In the genomic region with DNA sequence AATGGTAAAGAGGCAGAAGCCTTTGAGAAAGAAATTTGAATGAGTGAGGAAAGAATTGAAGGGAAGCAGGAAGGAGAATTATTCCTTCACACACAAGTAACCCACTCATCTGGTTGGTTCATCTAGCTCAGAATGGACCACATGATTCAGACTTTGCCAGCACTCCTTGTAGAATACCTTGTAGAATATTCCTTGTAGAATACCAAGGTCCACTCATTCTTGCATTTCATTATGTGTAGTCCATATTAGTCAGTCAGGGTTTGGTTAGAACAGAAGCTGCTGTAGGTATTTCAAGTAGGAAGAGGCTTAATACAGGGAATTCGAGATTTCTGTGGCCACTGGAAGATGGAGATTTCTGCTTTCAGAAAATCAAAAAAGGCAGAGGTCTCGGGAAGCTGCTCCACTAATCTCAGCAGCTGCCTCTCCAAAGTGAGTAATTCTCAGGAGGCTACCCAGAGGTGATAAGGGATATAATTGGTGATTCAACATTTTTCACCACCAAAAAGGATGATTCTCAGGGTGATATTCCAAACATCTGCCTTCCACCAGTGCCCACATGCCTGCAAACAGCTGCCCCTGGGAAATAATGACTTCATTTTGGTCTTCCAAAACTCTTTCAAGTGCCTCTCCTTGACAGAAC, we compare ENCODE assay signal across 23 cellular contexts.
DNase-seq lines count a peak whose midpoint lies in the region; ATAC-seq and TF ChIP-seq lines count a peak whose summit lies in the region.
"Had no signal": no experiment of that assay in that cellular context is flagged by ENCODE, and none has a peak within 500 bp of the region (broad histone marks: within the 10 kb centered on the region; RNA-seq: fewer than 3 reads in every experiment).

No MANE protein-coding gene starts in this region.

- dilution Hi-C loops in mammary epithelial cell (cut with HindIII; ENCODE audit: low sequenced_read_pairs): no loop called here

- H3K14ac ChIP-seq in trophoblast cell (ENCODE audit: low read length): no peak overlapping the region

- in situ Hi-C loops in mammary epithelial cell (cut with MboI; ENCODE audit: low sequenced_read_pairs in 2 of 2): no loop called here

- no peaks in the 10 kb centered on the region for H3K9me3 Mint-ChIP-seq in MCF 10A (ENCODE audit: unreplicated experiment)
- H3K9me3 Mint-ChIP-seq: CD4-positive, alpha-beta T cell; GM23338 had no signal

- H2BK12ac ChIP-seq in trophoblast cell (ENCODE audit: low read length): no peak overlapping the region

- no peak overlapping the region for H4K8ac ChIP-seq in trophoblast cell (ENCODE audit: low read depth, low read length)

- no peak overlapping the region for H3K27ac ChIP-seq in mammary epithelial cell (ENCODE audit: insufficient read depth, low read depth, low read length)
- no peak overlapping the region for H3K27ac ChIP-seq in SJCRH30
- H3K27ac ChIP-seq in trophoblast cell (ENCODE audit: low read depth, low read length): no peak overlapping the region
- H3K27ac ChIP-seq: 22Rv1, BLaER1 had no signal

- no peaks in the 10 kb centered on the region for H3K9me3 ChIP-seq in mammary epithelial cell (replicated peaks; ENCODE audit: insufficient read depth, low read length)
- no peaks in the 10 kb centered on the region for H3K9me3 ChIP-seq in SJCRH30 (replicated peaks)
- H3K9me3 ChIP-seq in trophoblast cell (ENCODE audit: insufficient read depth, low read depth, low read length): no peaks in the 10 kb centered on the region
- H3K9me3 ChIP-seq: BLaER1, HAP-1 had no signal

- H3K4me2 ChIP-seq in mammary epithelial cell (ENCODE audit: insufficient read depth, low read depth, low read length): no peak overlapping the region
- no peak overlapping the region for H3K4me2 ChIP-seq in trophoblast cell (ENCODE audit: low read length)
- H3K4me2 ChIP-seq: BLaER1, GM23338 had no signal

- H2BK5ac ChIP-seq in trophoblast cell (ENCODE audit: low read depth, low read length, poor library complexity): no peak overlapping the region

- no peak overlapping the region for H3K4ac ChIP-seq in trophoblast cell (ENCODE audit: low read depth, low read length)

- no peak overlapping the region for H4K12ac ChIP-seq in trophoblast cell (ENCODE audit: low read depth, low read length)

- no peaks in the 10 kb centered on the region for H4K20me1 ChIP-seq in mammary epithelial cell (ENCODE audit: insufficient read depth, low read length)
- H4K20me1 ChIP-seq: BLaER1 had no signal

- H3K4me1 ChIP-seq in mammary epithelial cell (ENCODE audit: insufficient read depth, low read length) (no peaks in the 10 kb centered on the region), SJCRH30 (peaks cover 9% of the 10 kb centered on the region), trophoblast cell (ENCODE audit: control insufficient read depth in 1 of 2, insufficient read depth in 2 of 2, low read length in 2 of 2) (peaks cover 4 to 11% of the 10 kb centered on the region in 2 experiments)
- H3K4me1 ChIP-seq: BLaER1, HAP-1 had no signal

- H3K36me3 ChIP-seq in mammary epithelial cell (ENCODE audit: insufficient read depth, low read length) (no peaks in the 10 kb centered on the region), SJCRH30 (no peaks in the 10 kb centered on the region), trophoblast cell (ENCODE audit: control insufficient read depth in 1 of 2, insufficient read depth in 2 of 2, low read length in 2 of 2) (no peaks in the 10 kb centered on the region)
- H3K36me3 ChIP-seq: BLaER1, HAP-1 had no signal

- H3K4me1 Mint-ChIP-seq in MCF 10A (ENCODE audit: insufficient read depth, unreplicated experiment): no peaks in the 10 kb centered on the region

- no peak overlapping the region for H4K91ac ChIP-seq in trophoblast cell (ENCODE audit: low read depth, low read length)

- WGBS in mammary epithelial cell (ENCODE audit: low coverage, missing lambda C conversion rate): 50% methylated on average over 2 of the region's 2 CpGs
- no CpG with 5 or more reads among the region's 2 CpGs for WGBS in trophoblast cell (ENCODE audit: extremely low coverage, insufficient coverage, insufficient read length)

- peak; percentile 1 for DNase-seq in mammary epithelial cell
- no peak for DNase-seq in MCF 10A (ENCODE audit: unreplicated experiment)
- peak; percentile 23 to 52 for DNase-seq in SJCRH30
- peak; percentile 27 for DNase-seq in epithelial cell of esophagus (ENCODE audit: low read depth)
- DNase-seq in trophoblast cell: peak; percentile 29 to 72
- DNase-seq in NCI-H446 (lab: John Stamatoyannopoulos, UW): no peak
- DNase-seq in activated CD8-positive, alpha-beta memory T cell treated with anti-CD3 and anti-CD28 coated beads, Interleukin-2, amount 50 U/mL, for 4 hours: no peak
- DNase-seq: ACHN; CD4-positive, alpha-beta T cell; COR-L47; DMS79 treated with DMSO at 0.1 percent for 48 hours; KG1; NCI-H1105 treated with DMSO at 0.1 percent for 48 hours; NCI-H1694; NCI-H2081; NCI-H2171; NCI-H526 treated with DMSO at 0.1 percent for 48 hours; RPMI8226 had no signal

- no peak overlapping the region for H3K4me3 Mint-ChIP-seq in MCF 10A (ENCODE audit: unreplicated experiment)
- H3K4me3 Mint-ChIP-seq: CD4-positive, alpha-beta T cell; GM23338 had no signal

- H2AK5ac ChIP-seq in trophoblast cell (ENCODE audit: low read length): no peak overlapping the region

- TF ChIP-seq CTCF in mammary epithelial cell (conservative IDR thresholded peaks at IDR 0.05 in 1 of 2, IDR thresholded peaks at IDR 0.05 in 1 of 2; ENCODE audit: extremely low read depth in 1 of 2, insufficient read depth in 1 of 2, low read depth in 1 of 2, low read length in 2 of 2) (no peak), MCF 10A (IDR thresholded peaks at IDR 0.05; ENCODE audit: unreplicated experiment) (no peak), epithelial cell of esophagus (IDR thresholded peaks at IDR 0.05; ENCODE audit: insufficient read depth, low read depth, low read length, missing control alignments) (no peak)

- BruUV-seq in mammary epithelial cell (replicated peaks; lab: Mats Ljungman, UMichigan) (no TSS peak), MCF 10A (replicated peaks; lab: Mats Ljungman, UMichigan) (no TSS peak)

- no peaks in the 10 kb centered on the region for H3K36me3 Mint-ChIP-seq in MCF 10A (ENCODE audit: insufficient read depth, unreplicated experiment)

- CTCF ChIA-PET in mammary epithelial cell (lab: Charles Lee; ENCODE audit: low non-redundant PET) (no interaction called here), MCF 10A (lab: Yijun Ruan, JAX) (interaction anchor here (0.6 to 5.1 kb wide), 4 partner anchors 11 to 53 kb away, joined by 3 to 32 read pairs (median 10); no protein-coding TSS in a partner anchor)

- H3K79me1 ChIP-seq in trophoblast cell (ENCODE audit: low read length): peaks cover 5% of the 10 kb centered on the region

- no peak overlapping the region for H3K27ac Mint-ChIP-seq in MCF 10A (ENCODE audit: low read depth, unreplicated experiment)
- H3K27ac Mint-ChIP-seq: CD4-positive, alpha-beta T cell; GM23338 had no signal

- H3K4me3 ChIP-seq in mammary epithelial cell (replicated peaks in 1 of 3; ENCODE audit: insufficient read depth in 1 of 3, low read depth in 2 of 3, low read length in 3 of 3): no peak overlapping the region
- H3K4me3 ChIP-seq in SJCRH30: no peak overlapping the region
- no peak overlapping the region for H3K4me3 ChIP-seq in epithelial cell of esophagus (ENCODE audit: low read length)
- no peak overlapping the region for H3K4me3 ChIP-seq in trophoblast cell (ENCODE audit: low read depth, low read length)
- H3K4me3 ChIP-seq: BLaER1, GM23338, HAP-1 had no signal

- H3K9ac ChIP-seq in mammary epithelial cell (ENCODE audit: insufficient read depth, low read length): no peak overlapping the region
- no peak overlapping the region for H3K9ac ChIP-seq in trophoblast cell (ENCODE audit: low read length)
- H3K9ac ChIP-seq: BLaER1 had no signal

- H3K79me2 ChIP-seq in mammary epithelial cell (ENCODE audit: insufficient read depth, low read length) (no peaks in the 10 kb centered on the region), trophoblast cell (ENCODE audit: control insufficient read depth, insufficient read depth, low read length, poor library complexity) (no peaks in the 10 kb centered on the region)

- no peaks in the 10 kb centered on the region for H3K27me3 Mint-ChIP-seq in MCF 10A (ENCODE audit: insufficient read depth, unreplicated experiment)

- intact Hi-C loops in mammary epithelial cell (cut with micrococcal nuclease): no loop called here
- intact Hi-C loops in MCF 10A (cut with micrococcal nuclease): no loop called here

- H2BK120ac ChIP-seq in trophoblast cell (ENCODE audit: insufficient read depth, low read length, poor library complexity): no peak overlapping the region

- POLR2A ChIA-PET in MCF 10A (lab: Yijun Ruan, JAX): no interaction called here

- no peaks in the 10 kb centered on the region for H3K27me3 ChIP-seq in mammary epithelial cell (ENCODE audit: insufficient read depth, low read length)
- no peaks in the 10 kb centered on the region for H3K27me3 ChIP-seq in SJCRH30
- no peaks in the 10 kb centered on the region for H3K27me3 ChIP-seq in trophoblast cell (ENCODE audit: insufficient read depth, low read length)
- H3K27me3 ChIP-seq: BLaER1 had no signal

- H2AFZ ChIP-seq in mammary epithelial cell (ENCODE audit: low read depth, low read length) (no peak overlapping the region), trophoblast cell (ENCODE audit: insufficient read depth, low read length, poor library complexity) (no peak overlapping the region)
- H2AFZ ChIP-seq: GM23338 had no signal

- no peak overlapping the region for H3K18ac ChIP-seq in trophoblast cell (ENCODE audit: low read length)

- ATAC-seq in SK-N-SH treated with all-trans-retinoic acid at 6 μM for 48 hours: no peak
- ATAC-seq: GM23338 had no signal

- no peak overlapping the region for H3K23ac ChIP-seq in trophoblast cell (ENCODE audit: low read length)

TF ChIP-seq in SK-N-SH treated with all-trans-retinoic acid at 6 μM for 48 hours, 23 proteins besides CTCF, POLR2A, EP300 and RAD21 (continues in another document):
- TF ChIP-seq CREB5 (CRISPR knock-in tag; IDR thresholded peaks at IDR 0.05; ENCODE audit: low read depth): no peak
- TF ChIP-seq ZNF8 (CRISPR knock-in tag; IDR thresholded peaks at IDR 0.05): no peak
- no peak for TF ChIP-seq ZFP3 (CRISPR knock-in tag; IDR thresholded peaks at IDR 0.05)
- TF ChIP-seq TOX (CRISPR knock-in tag; IDR thresholded peaks at IDR 0.05; ENCODE audit: borderline replicate concordance): no peak
- no peak for TF ChIP-seq SNAI2 (CRISPR knock-in tag; IDR thresholded peaks at IDR 0.05)
- no peak for TF ChIP-seq ISL1 (CRISPR knock-in tag; IDR thresholded peaks at IDR 0.05)
- TF ChIP-seq ZNF70 (CRISPR knock-in tag; IDR thresholded peaks at IDR 0.05): no peak
- TF ChIP-seq GLIS3 (CRISPR knock-in tag; IDR thresholded peaks at IDR 0.05): no peak

Comparison
In these comparisons a context has a peak if more than half of its experiments do, and no peak if none do; other contexts are left out.
1. DNase-seq: peak in mammary epithelial cell (single experiment), SJCRH30 (2 of 2), epithelial cell of esophagus (single experiment) and trophoblast cell (2 of 2); none in MCF 10A (single experiment), NCI-H446 (0 of 2) and activated CD8-positive, alpha-beta memory T cell treated with anti-CD3 and anti-CD28 coated beads, Interleukin-2, amount 50 U/mL, for 4 hours (single experiment).